Comparison of ENCODE assay signal across 19 cellular contexts in genomic region chr7:92889081-92889480, GRCh38. TPM values are rescaled to one million over a fixed set of nuclear protein-coding genes. Genes with fewer than 3 reads are reported as not detected.
DNase-seq lines count a peak whose midpoint lies in the region; ATAC-seq, FAIRE-seq and TF ChIP-seq lines count a peak whose summit lies in the region.
"Had no signal": no experiment of that assay in that cellular context is flagged by ENCODE, and none has a peak within 500 bp of the region (broad histone marks: within the 10 kb centered on the region; RNA-seq: fewer than 3 reads in every experiment).

No MANE protein-coding gene starts in this region.

- no peaks in the 10 kb centered on the region for H3K4me1 ChIP-seq in kidney (ENCODE audit: control insufficient read depth in 1 of 2, insufficient read depth in 1 of 2, low read depth in 1 of 2, low read length in 2 of 2)
- no peaks in the 10 kb centered on the region for H3K4me1 ChIP-seq in neuronal stem cell (ENCODE audit: control insufficient read depth in 2 of 2, insufficient read depth in 1 of 2, low read depth in 1 of 2, low read length in 2 of 2)
- H3K4me1 ChIP-seq: BLaER1, Caco-2 had no signal

- no peak for TF ChIP-seq CTCF in kidney (IDR thresholded peaks at IDR 0.05; ENCODE audit: borderline replicate concordance, extremely low read depth, insufficient read depth)

- intact Hi-C loops in kidney (cut with DNase I) = no loop called here

- H4K8ac ChIP-seq in neuronal stem cell (ENCODE audit: low read depth, low read length) = peak overlapping the region; percentile 17

- H3K27me3 ChIP-seq in neuronal stem cell (ENCODE audit: control insufficient read depth in 3 of 3, insufficient read depth in 3 of 3, low read depth in 1 of 3, low read length in 3 of 3) = no peaks in the 10 kb centered on the region
- H3K27me3 ChIP-seq: BLaER1 had no signal

- H2BK15ac ChIP-seq in neuronal stem cell (ENCODE audit: low read length) = peak overlapping the region; percentile 43

- peak overlapping the region; percentile 56 for H3K14ac ChIP-seq in neuronal stem cell (ENCODE audit: low read length)

- H3K9me3 ChIP-seq in kidney (ENCODE audit: control insufficient read depth in 1 of 2, low read length in 2 of 2) (no peaks in the 10 kb centered on the region), neuronal stem cell (replicated peaks in 1 of 2; ENCODE audit: control insufficient read depth in 2 of 2, insufficient read depth in 1 of 2, low read depth in 1 of 2, low read length in 2 of 2) (peaks cover 0 to 3% of the 10 kb centered on the region in 2 donors)
- H3K9me3 ChIP-seq: Caco-2 had no signal

- DNase-seq in NCI-H526 treated with DMSO at 0.1 percent for 48 hours (lab: John Stamatoyannopoulos, UW) (peak; percentile 77), kidney (peak; percentile 35), neuronal stem cell (ENCODE audit: low spot score) (no peak), NCI-H2107 treated with DMSO at 0.1 percent for 48 hours (lab: John Stamatoyannopoulos, UW; ENCODE audit: unreplicated experiment) (no peak)
- DNase-seq in activated CD4-positive, alpha-beta T cell treated with anti-CD3 and anti-CD28 coated beads for 4 hours = no peak
- DNase-seq: Caco-2; CD4-positive, CD25-positive, alpha-beta regulatory T cell; CD8-positive, alpha-beta T cell; DMS153; DND-41; GM23248; H9 had no signal

- no peaks in the 10 kb centered on the region for H3K79me1 ChIP-seq in neuronal stem cell (ENCODE audit: low read depth, low read length)

- H3K4ac ChIP-seq in neuronal stem cell (ENCODE audit: low read length) = no peak overlapping the region

- ATAC-seq in HG03439 (IDR thresholded peaks at IDR 0.05; ENCODE audit: unreplicated experiment) = no peak
- ATAC-seq: CD8-positive, alpha-beta T cell; HCT116 had no signal

- H2BK12ac ChIP-seq in neuronal stem cell (ENCODE audit: low read length) = peak overlapping the region; percentile 41

- H2AK5ac ChIP-seq in neuronal stem cell (ENCODE audit: low read depth, low read length) = peak overlapping the region; percentile 52

- H2AFZ ChIP-seq in neuronal stem cell (ENCODE audit: low read length) = no peak overlapping the region
- H2AFZ ChIP-seq: GM23248 had no signal

- H3K9ac ChIP-seq in kidney (ENCODE audit: low read length in 2 of 2) (no peak overlapping the region), neuronal stem cell (ENCODE audit: low read depth, low read length, poor library complexity) (no peak overlapping the region)
- H3K9ac ChIP-seq: BLaER1, GM23248 had no signal

- H3K4me3 ChIP-seq in kidney (ENCODE audit: low read length in 2 of 2) (no peak overlapping the region), neuronal stem cell (ENCODE audit: low read length in 2 of 2) (peak overlapping the region in 1 of 2 donors; percentile 25)
- H3K4me3 ChIP-seq: BLaER1, GM23248 had no signal

- H3K18ac ChIP-seq in neuronal stem cell (ENCODE audit: low read length) = peak overlapping the region; percentile 64

- no peak for FAIRE-seq in kidney (lab: Jason Lieb, UNC)
- FAIRE-seq: G401.6, GM12892, GM19239 had no signal

- H3K27ac ChIP-seq in kidney (ENCODE audit: low read depth in 2 of 2, low read length in 2 of 2) (no peak overlapping the region), neuronal stem cell (replicated peaks; ENCODE audit: low read length) (no peak overlapping the region)
- H3K27ac ChIP-seq: BLaER1, C4-2B, GM23248 had no signal

- H2BK120ac ChIP-seq in neuronal stem cell (ENCODE audit: low read depth, low read length) = no peak overlapping the region

- H3K4me2 ChIP-seq in neuronal stem cell (ENCODE audit: insufficient read depth, low read length, poor library complexity, severe bottlenecking) = no peak overlapping the region
- H3K4me2 ChIP-seq: BLaER1 had no signal

- no peak overlapping the region for H4K91ac ChIP-seq in neuronal stem cell (ENCODE audit: low read depth, low read length, poor library complexity)

- no peak overlapping the region for H3K23ac ChIP-seq in neuronal stem cell (ENCODE audit: low read depth, low read length, poor library complexity)

- peak overlapping the region; percentile 90 for H2BK5ac ChIP-seq in neuronal stem cell (ENCODE audit: low read length)

- H3K36me3 ChIP-seq in kidney (ENCODE audit: control insufficient read depth in 1 of 2, insufficient read depth in 2 of 2, low read length in 2 of 2) (no peaks in the 10 kb centered on the region), neuronal stem cell (replicated peaks in 1 of 2; ENCODE audit: control insufficient read depth in 2 of 2, insufficient read depth in 2 of 2, low read length in 2 of 2) (no peaks in the 10 kb centered on the region)

- no CpG with 5 or more reads among the region's 3 CpGs for WGBS in neuronal stem cell (ENCODE audit: extremely low coverage in 2 of 2, insufficient read length in 2 of 2, insufficient replicate concordance in 1 of 2), 2 donors

RNA-seq across cellular contexts. Expression of gene CDK6, which starts 52.7 kb away (rescaled TPM):
- 20.8 TPM for total RNA-seq in kidney
- 3.6 TPM for polyA plus RNA-seq in kidney (ENCODE audit: insufficient read depth, low read depth, low replicate concordance)
- 6.8 TPM for polyA plus RNA-seq in neuronal stem cell (2013, experiment 1 of 2)
- 7.1 TPM for polyA plus RNA-seq in neuronal stem cell (2013, experiment 2 of 2)

Comparison
In these comparisons a context has a peak if more than half of its experiments do, and no peak if none do; other contexts are left out.
1. DNase-seq: peak in NCI-H526 treated with DMSO at 0.1 percent for 48 hours (single experiment) and kidney (single experiment); none in neuronal stem cell (single experiment), activated CD4-positive, alpha-beta T cell treated with anti-CD3 and anti-CD28 coated beads for 4 hours (0 of 2) and NCI-H2107 treated with DMSO at 0.1 percent for 48 hours (single experiment).